Comparison of ENCODE assay signal across 1 cellular context in the genomic region with DNA sequence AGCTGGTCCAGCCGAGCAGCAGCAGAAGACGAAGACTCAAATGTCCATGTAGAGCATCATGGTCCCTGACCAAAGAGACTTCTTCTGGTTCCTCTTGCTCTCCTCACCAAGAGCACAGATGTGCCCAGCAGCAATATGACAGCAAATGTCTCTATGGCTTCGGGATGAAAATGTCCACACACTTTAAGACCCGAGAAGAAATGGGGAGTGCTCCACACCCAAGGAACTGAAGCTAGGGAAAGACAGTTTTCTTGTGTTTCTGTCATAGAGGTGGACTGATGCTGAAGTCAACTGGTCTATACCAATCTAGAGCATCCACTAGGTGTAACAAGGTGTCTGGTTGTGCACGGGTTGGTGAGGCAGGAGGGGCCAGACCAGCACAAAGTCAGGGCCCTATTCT.
TF ChIP-seq lines count a peak whose summit lies in the region.

No MANE protein-coding gene starts in this region.

TF ChIP-seq in WTC11, 78 proteins besides CTCF, POLR2A, EP300 and RAD21 (continued from another document):
- TF ChIP-seq, protein P1, sequence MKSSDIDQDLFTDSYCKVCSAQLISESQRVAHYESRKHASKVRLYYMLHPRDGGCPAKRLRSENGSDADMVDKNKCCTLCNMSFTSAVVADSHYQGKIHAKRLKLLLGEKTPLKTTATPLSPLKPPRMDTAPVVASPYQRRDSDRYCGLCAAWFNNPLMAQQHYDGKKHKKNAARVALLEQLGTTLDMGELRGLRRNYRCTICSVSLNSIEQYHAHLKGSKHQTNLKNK (CRISPR knock-in tag; IDR thresholded peaks at IDR 0.05): no peak
- TF ChIP-seq EMX1 (CRISPR knock-in tag; IDR thresholded peaks at IDR 0.05) (no peak), E2F5 (CRISPR knock-in tag; IDR thresholded peaks at IDR 0.05) (no peak)
